ENCODE assay signal across 9 cellular contexts in the genomic region with DNA sequence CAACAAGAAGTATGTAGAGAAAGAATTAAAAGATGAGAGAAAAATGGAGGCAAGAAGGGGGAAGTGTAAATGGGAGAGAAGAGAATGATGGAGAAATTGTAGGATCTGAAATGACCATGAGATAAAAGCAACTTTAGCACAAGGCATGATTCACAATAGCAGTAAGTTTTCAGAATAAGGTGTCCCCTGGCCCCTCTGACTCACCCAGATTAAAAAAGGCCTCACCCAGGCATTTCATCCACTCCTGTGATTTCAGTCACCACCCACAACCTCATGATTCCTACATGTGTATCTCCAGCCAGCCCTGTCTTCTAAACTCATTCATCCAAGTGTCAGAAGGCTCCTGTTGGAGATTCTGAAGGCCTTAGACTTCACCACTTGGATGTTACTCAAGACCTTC. TPM values are rescaled to one million over a fixed set of nuclear protein-coding genes. Genes with fewer than 3 reads are reported as not detected.
A peak's percentile ranks its signal among the peaks of the same experiment; 100 is the strongest.
DNase-seq lines count a peak whose midpoint lies in the region; ATAC-seq, FAIRE-seq and TF ChIP-seq lines count a peak whose summit lies in the region.
"Had no signal": no experiment of that assay in that cellular context is flagged by ENCODE, and none has a peak within 500 bp of the region (broad histone marks: within the 10 kb centered on the region; RNA-seq: fewer than 3 reads in every experiment).

No MANE protein-coding gene starts in this region.

- no peak overlapping the region for H3K4me3 ChIP-seq in BE2C (ENCODE audit: low read depth, low read length)

- H3K36me3 ChIP-seq in BE2C, result no peaks in the 10 kb centered on the region

- peaks cover 2% of the 10 kb centered on the region; the same call in 1 of the 2 replicates for H3K9me3 ChIP-seq in BE2C

- peak; percentile 71 for FAIRE-seq in H54 (lab: Jason Lieb, UNC)

- no peak for ATAC-seq in GM18858 (IDR thresholded peaks at IDR 0.05; ENCODE audit: unreplicated experiment)

- peak overlapping the region; percentile 63 to 90 (median 82) for H3K27ac Mint-ChIP-seq in immature natural killer cell

- no peaks in the 10 kb centered on the region for H3K27me3 ChIP-seq in BE2C

- H3K4me3 Mint-ChIP-seq in immature natural killer cell, result no peak overlapping the region

- peak; percentile 11 for DNase-seq in AG08395 (ENCODE audit: low spot score)
- peak; percentile 12 for DNase-seq in H54 (ENCODE audit: insufficient read length, low spot score)
- DNase-seq in activated CD8-positive, alpha-beta memory T cell treated with anti-CD3 and anti-CD28 coated beads for 24 hours, result peak; percentile 60
- no peak for DNase-seq in immature natural killer cell
- DNase-seq in BE2C, result no peak
- DNase-seq in cortex of kidney (lab: John Stamatoyannopoulos, UW), result no peak
- DNase-seq in inferior parietal cortex (ENCODE audit: extremely low spot score), result no peak
- DNase-seq: KBM-7 had no signal

- no peaks in the 10 kb centered on the region for H3K4me1 ChIP-seq in BE2C

- H3K36me3 Mint-ChIP-seq in immature natural killer cell, result peaks cover 44 to 64% (median 49%) of the 10 kb centered on the region in 3 donors

- peaks cover 18 to 52% of the 10 kb centered on the region in 2 donors for H3K4me1 Mint-ChIP-seq in immature natural killer cell

- no peak for TF ChIP-seq CTCF in BE2C (IDR thresholded peaks at IDR 0.05; ENCODE audit: low read depth, low read length)

- H3K27me3 Mint-ChIP-seq in immature natural killer cell (ENCODE audit: low read depth in 3 of 3), result peaks cover 0 to 5% (median 0%) of the 10 kb centered on the region in 3 donors

- H3K9me3 Mint-ChIP-seq in immature natural killer cell, result no peaks in the 10 kb centered on the region

- no peak for TF ChIP-seq POLR2A in H54 (IDR thresholded peaks at IDR 0.05; ENCODE audit: low read depth, low read length)

RNA-seq across cellular contexts. Expression of gene SP100, which starts 56.6 kb away (rescaled TPM):
- 100 to 1,000 TPM in 1 of 3 donors, 10 to 100 TPM in 2; 85.8 to 221 (median 94.5) TPM for polyA plus RNA-seq in immature natural killer cell
- 0.79 TPM for polyA plus RNA-seq in BE2C (2012; ENCODE audit: insufficient read depth, insufficient read length, low read depth)

Comparison
In these comparisons a context has a peak if more than half of its experiments do, and no peak if none do; other contexts are left out.
1. DNase-seq: peak in AG08395 (single experiment), H54 (single experiment) and activated CD8-positive, alpha-beta memory T cell treated with anti-CD3 and anti-CD28 coated beads for 24 hours (single experiment); none in immature natural killer cell (0 of 3), BE2C (single experiment), cortex of kidney (single experiment) and inferior parietal cortex (single experiment).